ENCODE assay signal across 14 cellular contexts in the genomic region with DNA sequence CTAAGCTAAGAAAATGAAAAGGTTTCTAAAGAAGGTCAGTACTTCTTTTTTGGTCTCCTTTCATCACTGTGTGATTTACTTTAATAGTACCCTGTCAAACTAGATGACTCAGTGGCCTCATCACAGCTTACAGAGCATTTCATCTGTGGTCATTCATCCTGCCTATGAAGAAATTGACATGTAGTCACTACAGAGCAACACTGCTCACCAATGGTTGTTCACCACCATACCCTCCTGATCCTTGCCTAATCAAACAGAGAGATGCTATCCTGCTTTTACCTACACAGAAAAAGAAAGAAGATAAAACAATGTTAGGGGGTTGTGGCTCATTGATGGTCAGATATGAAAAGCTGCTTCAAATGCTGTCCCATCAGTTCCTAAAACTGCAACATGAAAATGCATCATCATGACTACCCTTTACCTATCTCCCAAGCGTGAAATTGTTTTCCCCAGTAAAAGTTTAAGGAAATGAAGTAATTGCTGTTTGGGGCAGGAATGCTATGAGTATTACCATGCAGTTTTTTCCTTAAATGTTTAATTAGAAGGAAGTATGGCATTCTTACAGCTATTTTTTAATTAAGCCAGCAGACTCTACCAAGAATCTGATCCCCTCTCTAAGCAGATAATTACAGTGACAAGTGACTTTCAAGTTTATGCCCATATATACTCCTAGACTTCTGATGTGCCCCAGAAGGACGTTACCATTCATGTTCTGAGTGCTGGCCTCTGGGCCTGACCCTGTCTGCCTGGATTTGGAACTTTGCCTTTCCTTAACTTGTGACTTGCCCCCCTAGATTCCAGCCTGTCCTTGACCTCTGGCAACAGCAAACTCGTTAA. TPM values are rescaled to one million over a fixed set of nuclear protein-coding genes. Genes with fewer than 3 reads are reported as not detected.
A peak's percentile ranks its signal among the peaks of the same experiment; 100 is the strongest.
DNase-seq lines count a peak whose midpoint lies in the region; ATAC-seq, FAIRE-seq and TF ChIP-seq lines count a peak whose summit lies in the region.
"Had no signal": no experiment of that assay in that cellular context is flagged by ENCODE, and none has a peak within 500 bp of the region (broad histone marks: within the 10 kb centered on the region; RNA-seq: fewer than 3 reads in every experiment).

No MANE protein-coding gene starts in this region.

- DNase-seq in activated naive CD4-positive, alpha-beta T cell treated with anti-CD3 and anti-CD28 coated beads for 36 hours, result peak; percentile 8
- DNase-seq in activated naive CD4-positive, alpha-beta T cell (lab: John Stamatoyannopoulos, UW), result no peak
- peak; percentile 70 for DNase-seq in RWPE1 (ENCODE audit: low spot score)
- DNase-seq in fibroblast of lung (ENCODE audit: low read depth in 2 of 2), result peak; percentile 49 to 59
- DNase-seq in small intestine, result no peak
- DNase-seq in WERI-Rb-1, result no peak
- no peak for DNase-seq in NCI-H1694 treated with DMSO at 0.1 percent for 48 hours (lab: John Stamatoyannopoulos, UW)
- DNase-seq: BE2C; effector CD8-positive, alpha-beta T cell; NCI-H510A; pancreas had no signal

- no peak overlapping the region for H3K4me3 ChIP-seq in fibroblast of lung (replicated peaks in 1 of 4; ENCODE audit: control extremely low read depth in 1 of 4, insufficient read depth in 1 of 4, low read depth in 3 of 4, low read length in 4 of 4)
- no peak overlapping the region for H3K4me3 ChIP-seq in small intestine (ENCODE audit: low read depth in 1 of 2, low read length in 2 of 2)
- no peak overlapping the region for H3K4me3 ChIP-seq in WERI-Rb-1 (ENCODE audit: low read depth, low read length)
- H3K4me3 ChIP-seq: pancreas had no signal

- H3K79me2 ChIP-seq in fibroblast of lung (ENCODE audit: control insufficient read depth, insufficient read depth, low read length), result no peaks in the 10 kb centered on the region

- H3K36me3 ChIP-seq in fibroblast of lung (ENCODE audit: control insufficient read depth, insufficient read depth, low read length) (no peaks in the 10 kb centered on the region), small intestine (ENCODE audit: control insufficient read depth in 2 of 2, insufficient read depth in 2 of 2, low read length in 2 of 2) (no peaks in the 10 kb centered on the region), WERI-Rb-1 (no peaks in the 10 kb centered on the region)
- H3K36me3 ChIP-seq: BE2C, pancreas had no signal

- no peaks in the 10 kb centered on the region for H3K9me3 Mint-ChIP-seq in activated naive CD4-positive, alpha-beta T cell treated with anti-CD3 and anti-CD28 coated beads for 36 hours

- no peak overlapping the region for H3K9ac ChIP-seq in fibroblast of lung (ENCODE audit: insufficient read depth, low read length)

- WGBS in small intestine, 3 donors, result 14 to 44% (median 38%) methylated on average over 3 of the region's 3 CpGs

- H3K4me2 ChIP-seq in fibroblast of lung (ENCODE audit: extremely low read depth, insufficient read depth, low read length), result peak overlapping the region; percentile 4

- POLR2A ChIA-PET in RWPE1 (lab: Yijun Ruan, JAX; ENCODE audit: low non-redundant PET), result no interaction called here

- no peak overlapping the region for H3K4me3 Mint-ChIP-seq in activated naive CD4-positive, alpha-beta T cell treated with anti-CD3 and anti-CD28 coated beads for 36 hours
- H3K4me3 Mint-ChIP-seq: IgD-negative memory B cell had no signal

- H3K4me1 Mint-ChIP-seq in activated naive CD4-positive, alpha-beta T cell treated with anti-CD3 and anti-CD28 coated beads for 36 hours (ENCODE audit: low read depth), result peaks cover 14% of the 10 kb centered on the region

- no peak overlapping the region for H3K27ac ChIP-seq in RWPE1
- no peak overlapping the region for H3K27ac ChIP-seq in fibroblast of lung (ENCODE audit: insufficient read depth, low read length)
- no peak overlapping the region for H3K27ac ChIP-seq in small intestine (ENCODE audit: low read depth in 1 of 2, low read length in 1 of 2)
- no peak overlapping the region for H3K27ac ChIP-seq in WERI-Rb-1
- H3K27ac ChIP-seq: pancreas had no signal

- H3K4me1 ChIP-seq in fibroblast of lung (ENCODE audit: control insufficient read depth, extremely low read depth, insufficient read depth, low read length), result peaks cover 2% of the 10 kb centered on the region
- peaks cover 0 to 2% of the 10 kb centered on the region in 2 donors for H3K4me1 ChIP-seq in small intestine (ENCODE audit: control insufficient read depth in 2 of 2, insufficient read depth in 1 of 2, low read depth in 1 of 2, low read length in 1 of 2)
- H3K4me1 ChIP-seq: BE2C, pancreas had no signal

- H3K27me3 ChIP-seq in fibroblast of lung (ENCODE audit: control insufficient read depth, insufficient read depth, low read length), result no peaks in the 10 kb centered on the region
- no peaks in the 10 kb centered on the region for H3K27me3 ChIP-seq in small intestine (ENCODE audit: control insufficient read depth in 2 of 2, insufficient read depth in 2 of 2, low read length in 2 of 2)
- no peaks in the 10 kb centered on the region for H3K27me3 ChIP-seq in WERI-Rb-1 (ENCODE audit: insufficient read depth, low read depth, severe bottlenecking)
- H3K27me3 ChIP-seq: pancreas had no signal

- CTCF ChIA-PET in activated naive CD4-positive, alpha-beta T cell treated with anti-CD3 and anti-CD28 coated beads for 36 hours (lab: Charles Lee), result interaction anchor here (0.9 kb wide), 1 partner anchor 17 kb away, joined by 3 read pairs; no protein-coding TSS in a partner anchor
- CTCF ChIA-PET in RWPE1 (lab: Yijun Ruan, JAX), result interaction anchor here (0.6 kb wide), 1 partner anchor 16 kb away, joined by 3 read pairs; no protein-coding TSS in a partner anchor

- H3K27me3 Mint-ChIP-seq in activated naive CD4-positive, alpha-beta T cell treated with anti-CD3 and anti-CD28 coated beads for 36 hours (ENCODE audit: low read depth), result no peaks in the 10 kb centered on the region

- no peak overlapping the region for H3K27ac Mint-ChIP-seq in activated naive CD4-positive, alpha-beta T cell treated with anti-CD3 and anti-CD28 coated beads for 36 hours
- H3K27ac Mint-ChIP-seq: IgD-negative memory B cell had no signal

- no peak for FAIRE-seq in small intestine (lab: Jason Lieb, UNC)
- FAIRE-seq: islet of Langerhans, pancreas had no signal

- no peaks in the 10 kb centered on the region for H4K20me1 ChIP-seq in fibroblast of lung (ENCODE audit: control insufficient read depth, extremely low read depth, insufficient read depth, low read length)

- H2AFZ ChIP-seq in fibroblast of lung (ENCODE audit: low read length), result no peak overlapping the region

- H3K9me3 ChIP-seq in fibroblast of lung (ENCODE audit: control insufficient read depth, insufficient read depth, low read depth, low read length), result no peaks in the 10 kb centered on the region
- no peaks in the 10 kb centered on the region for H3K9me3 ChIP-seq in small intestine (ENCODE audit: control insufficient read depth, low read depth)
- H3K9me3 ChIP-seq in WERI-Rb-1 (ENCODE audit: severe bottlenecking), result no peaks in the 10 kb centered on the region
- H3K9me3 ChIP-seq: BE2C, pancreas had no signal

- no peak for TF ChIP-seq CTCF in RWPE1 (conservative IDR thresholded peaks at IDR 0.05; ENCODE audit: low read depth)
- TF ChIP-seq CTCF in fibroblast of lung (conservative IDR thresholded peaks at IDR 0.05 in 1 of 2, IDR thresholded peaks at IDR 0.05 in 1 of 2; ENCODE audit: low read depth in 1 of 2, low read length in 2 of 2), result no peak
- no peak for TF ChIP-seq CTCF in WERI-Rb-1 (IDR thresholded peaks at IDR 0.05; ENCODE audit: low read depth, low read length)

- intact Hi-C loops in activated naive CD4-positive, alpha-beta T cell treated with anti-CD3 and anti-CD28 coated beads for 36 hours (cut with micrococcal nuclease), result no loop called here

- no peak for ATAC-seq in HG03521 (IDR thresholded peaks at IDR 0.05; ENCODE audit: unreplicated experiment)
- ATAC-seq: pancreas had no signal

- H3K36me3 Mint-ChIP-seq in activated naive CD4-positive, alpha-beta T cell treated with anti-CD3 and anti-CD28 coated beads for 36 hours (ENCODE audit: low read depth), result no peaks in the 10 kb centered on the region

RNA-seq across cellular contexts. Expression of a gene that starts 46.1 kb away (rescaled TPM):
- 1 to 10 TPM; 9.6 to 9.7 TPM for total RNA-seq in activated naive CD4-positive, alpha-beta T cell treated with anti-CD3 and anti-CD28 coated beads for 36 hours
- 29.5 and 34.3 TPM in 2 replicates for total RNA-seq in fibroblast of lung
- polyA plus RNA-seq in fibroblast of lung (24.4 and 25.3 TPM in 2 replicates), small intestine (1 to 10 TPM; 7.8 to 9.9 (median 8.9) TPM)
- 16.1 and 17.5 TPM in 2 replicates for polyA plus RNA-seq in fibroblast of lung (2012)
- polyA minus RNA-seq in fibroblast of lung (ENCODE audit: low replicate concordance), result 2.3 and 2.4 TPM in 2 replicates

Comparison
In these comparisons a context has a peak if more than half of its experiments do, and no peak if none do; other contexts are left out.
1. DNase-seq: peak in activated naive CD4-positive, alpha-beta T cell treated with anti-CD3 and anti-CD28 coated beads for 36 hours (single experiment), RWPE1 (single experiment) and fibroblast of lung (2 of 2); none in activated naive CD4-positive, alpha-beta T cell (0 of 4), small intestine (single experiment), WERI-Rb-1 (single experiment) and NCI-H1694 treated with DMSO at 0.1 percent for 48 hours (single experiment).